1 cellular context compared by ENCODE assay signal in genomic region chr1:81974883-81975555, GRCh38.
TF ChIP-seq lines count a peak whose summit lies in the region.

No MANE protein-coding gene starts in this region.

TF ChIP-seq in WTC11, 78 proteins besides CTCF, POLR2A, EP300 and RAD21 (continued from another document):
- no peak for TF ChIP-seq ZNF532 (CRISPR knock-in tag; IDR thresholded peaks at IDR 0.05; ENCODE audit: borderline replicate concordance)
